15 cellular contexts compared by ENCODE assay signal in genomic region chr3:60125686-60126085, GRCh38.
DNase-seq lines count a peak whose midpoint lies in the region; ATAC-seq lines count a peak whose summit lies in the region.
"Had no signal": no experiment of that assay in that cellular context is flagged by ENCODE, and none has a peak within 500 bp of the region (broad histone marks: within the 10 kb centered on the region; RNA-seq: fewer than 3 reads in every experiment).

No MANE protein-coding gene starts in this region.

- ATAC-seq in GM19351 (IDR thresholded peaks at IDR 0.05; ENCODE audit: unreplicated experiment) = no peak
- ATAC-seq: CD8-positive, alpha-beta T cell; GM23338 had no signal

- DNase-seq in Ammon's horn (ENCODE audit: low spot score) (peak; percentile 77), foreskin melanocyte (peak; percentile 14), inferior parietal cortex (ENCODE audit: extremely low spot score) (peak; percentile 72), putamen (ENCODE audit: low spot score) (peak; percentile 78), NCI-H1694 treated with DMSO at 0.1 percent for 48 hours (lab: John Stamatoyannopoulos, UW) (no peak), NCI-H774 (lab: John Stamatoyannopoulos, UW) (no peak)
- DNase-seq: 8988T; Calu3; CD8-positive, alpha-beta T cell; DMS79 treated with DMSO at 0.1 percent for 48 hours; GF-D8; HCEC 1CT; IMR-90 had no signal

Comparison
In these comparisons a context has a peak if more than half of its experiments do, and no peak if none do; other contexts are left out.
1. DNase-seq: peak in Ammon's horn (single experiment), foreskin melanocyte (single experiment), inferior parietal cortex (single experiment) and putamen (single experiment); none in NCI-H1694 treated with DMSO at 0.1 percent for 48 hours (single experiment) and NCI-H774 (single experiment).